Comparison of ENCODE assay signal across 29 cellular contexts in genomic region chr11:33191456-33191855, GRCh38.
"Had no signal": no experiment of that assay in that cellular context is flagged by ENCODE, and none has a peak within 500 bp of the region (broad histone marks: within the 10 kb centered on the region; RNA-seq: fewer than 3 reads in every experiment).

No MANE protein-coding gene starts in this region.

- DNase-seq: activated CD4-positive, alpha-beta memory T cell treated with anti-CD3 and anti-CD28 coated beads, Interleukin-2, amount 10 ng/mL, durations not matched to agents 7 days and 5 days; activated CD4-positive, alpha-beta T cell treated with anti-CD3 and anti-CD28 coated beads for 1 hour; activated CD4-positive, alpha-beta T cell treated with anti-CD3 and anti-CD28 coated beads for 48 hours; activated CD4-positive, CD25-positive, alpha-beta regulatory T cell; activated gamma-delta T cell treated with Interleukin-2 at 50 U/mL for 16 hours; activated naive CD4-positive, alpha-beta T cell treated with anti-CD3 and anti-CD28 coated beads for 36 hours; activated T-cell treated with anti-CD3 and anti-CD28 coated beads, Interleukin-2, amount 50 U/mL, for 1 hour; anterior cingulate cortex; caudate nucleus; NCI-H1092 treated with DMSO at 0.1 percent for 48 hours; NCI-H1417; NCI-H146; NCI-H187 treated with DMSO at 0.1 percent for 48 hours; NCI-H2081; NCI-H2171 treated with DMSO at 0.1 percent for 48 hours; NCI-H2227 treated with DMSO at 0.1 percent for 48 hours; NCI-H446; NCI-H524 treated with DMSO at 0.1 percent for 48 hours; SHP77; SW 1271; T-helper 1 cell; T-helper 2 cell; T-helper 9 cell; WERI-Rb-1 had no signal

- H3K9ac ChIP-seq: KMS-11 had no signal

- H3K4me3 Mint-ChIP-seq: activated CD4-positive, alpha-beta memory T cell treated with anti-CD3 and anti-CD28 coated beads, Interleukin-2, amount 10 ng/mL, durations not matched to agents 7 days and 5 days; activated naive CD4-positive, alpha-beta T cell treated with anti-CD3 and anti-CD28 coated beads for 36 hours; activated T-helper 1 cell treated with anti-CD3 and anti-CD28 coated beads, Interleukin-12 subunit alpha, Interleukin-12 subunit beta, Interleukin-2, Interleukin-4 antibody, amounts not matched to agents 30 ng/mL and 10 ng/mL and 1 ng/mL, durations not matched to agents 14 hours and 24 hours and 36 hours; brain had no signal

- H3K27me3 Mint-ChIP-seq: activated CD4-positive, alpha-beta memory T cell treated with anti-CD3 and anti-CD28 coated beads, Interleukin-2, amount 10 ng/mL, durations not matched to agents 7 days and 5 days had no signal

- H3K36me3 Mint-ChIP-seq: activated naive CD4-positive, alpha-beta T cell treated with anti-CD3 and anti-CD28 coated beads, Interleukin-2, amount 50 U/mL, for 72 hours; brain had no signal

- H3K27ac Mint-ChIP-seq: activated CD4-positive, alpha-beta memory T cell treated with anti-CD3 and anti-CD28 coated beads, Interleukin-2, amount 10 ng/mL, durations not matched to agents 7 days and 5 days; activated naive CD4-positive, alpha-beta T cell treated with anti-CD3 and anti-CD28 coated beads for 36 hours; activated naive CD4-positive, alpha-beta T cell treated with anti-CD3 and anti-CD28 coated beads, Interleukin-2, amount 50 U/mL, for 72 hours; activated T-helper 1 cell treated with anti-CD3 and anti-CD28 coated beads, Interleukin-12 subunit alpha, Interleukin-12 subunit beta, Interleukin-2, Interleukin-4 antibody, amounts not matched to agents 30 ng/mL and 10 ng/mL and 1 ng/mL, durations not matched to agents 14 hours and 24 hours and 36 hours; brain had no signal

- H3K27ac ChIP-seq: KMS-11, WERI-Rb-1 had no signal

- H3K36me3 ChIP-seq: WERI-Rb-1 had no signal

- ATAC-seq: activated naive CD4-positive, alpha-beta T cell treated with anti-CD3 and anti-CD28 coated beads, Interleukin-2, amount 50 U/mL, for 72 hours; Panc1 had no signal

- H3K4me1 Mint-ChIP-seq: activated CD4-positive, alpha-beta memory T cell treated with anti-CD3 and anti-CD28 coated beads, Interleukin-2, amount 10 ng/mL, durations not matched to agents 7 days and 5 days had no signal

- H3K9me3 Mint-ChIP-seq: activated CD4-positive, alpha-beta memory T cell treated with anti-CD3 and anti-CD28 coated beads, Interleukin-2, amount 10 ng/mL, durations not matched to agents 7 days and 5 days; activated naive CD4-positive, alpha-beta T cell treated with anti-CD3 and anti-CD28 coated beads for 36 hours; activated naive CD4-positive, alpha-beta T cell treated with anti-CD3 and anti-CD28 coated beads, Interleukin-2, amount 50 U/mL, for 72 hours; activated T-helper 1 cell treated with anti-CD3 and anti-CD28 coated beads, Interleukin-12 subunit alpha, Interleukin-12 subunit beta, Interleukin-2, Interleukin-4 antibody, amounts not matched to agents 30 ng/mL and 10 ng/mL and 1 ng/mL, durations not matched to agents 14 hours and 24 hours and 36 hours; brain had no signal
